1 cellular context compared by ENCODE assay signal in genomic region chr7:80783177-80783687, GRCh38.
TF ChIP-seq lines count a peak whose summit lies in the region.

No MANE protein-coding gene starts in this region.

TF ChIP-seq in IMR-90, 13 proteins besides CTCF, POLR2A, EP300 and RAD21:
- TF ChIP-seq MAFK (IDR thresholded peaks at IDR 0.05; ENCODE audit: low read depth, low read length) (no peak), FOS (IDR thresholded peaks at IDR 0.05; ENCODE audit: low read depth, low read length) (no peak), RFX5 (IDR thresholded peaks at IDR 0.05; ENCODE audit: low read depth, low read length) (no peak), MAZ (IDR thresholded peaks at IDR 0.05; ENCODE audit: borderline replicate concordance, low read depth, low read length) (no peak), ELK1 (IDR thresholded peaks at IDR 0.05; ENCODE audit: borderline replicate concordance, low read depth, low read length) (no peak), MXI1 (IDR thresholded peaks at IDR 0.05; ENCODE audit: borderline replicate concordance, low read depth, low read length) (no peak), BHLHE40 (IDR thresholded peaks at IDR 0.05; ENCODE audit: low read depth, low read length) (no peak), CEBPB (IDR thresholded peaks at IDR 0.05; ENCODE audit: low read depth, low read length) (no peak), CHD1 (IDR thresholded peaks at IDR 0.05; ENCODE audit: low read depth, low read length) (no peak), RCOR1 (IDR thresholded peaks at IDR 0.05; ENCODE audit: insufficient replicate concordance, low read length) (no peak), SMC3 (IDR thresholded peaks at IDR 0.05; ENCODE audit: low read depth, low read length) (no peak), NFE2L2 (IDR thresholded peaks at IDR 0.05; ENCODE audit: low read depth, low read length) (no peak)
- TF ChIP-seq, protein P1, sequence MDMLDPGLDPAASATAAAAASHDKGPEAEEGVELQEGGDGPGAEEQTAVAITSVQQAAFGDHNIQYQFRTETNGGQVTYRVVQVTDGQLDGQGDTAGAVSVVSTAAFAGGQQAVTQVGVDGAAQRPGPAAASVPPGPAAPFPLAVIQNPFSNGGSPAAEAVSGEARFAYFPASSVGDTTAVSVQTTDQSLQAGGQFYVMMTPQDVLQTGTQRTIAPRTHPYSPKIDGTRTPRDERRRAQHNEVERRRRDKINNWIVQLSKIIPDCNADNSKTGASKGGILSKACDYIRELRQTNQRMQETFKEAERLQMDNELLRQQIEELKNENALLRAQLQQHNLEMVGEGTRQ (IDR thresholded peaks at IDR 0.05; ENCODE audit: low read depth, low read length): no peak
